8 cellular contexts compared by ENCODE assay signal in the genomic region with DNA sequence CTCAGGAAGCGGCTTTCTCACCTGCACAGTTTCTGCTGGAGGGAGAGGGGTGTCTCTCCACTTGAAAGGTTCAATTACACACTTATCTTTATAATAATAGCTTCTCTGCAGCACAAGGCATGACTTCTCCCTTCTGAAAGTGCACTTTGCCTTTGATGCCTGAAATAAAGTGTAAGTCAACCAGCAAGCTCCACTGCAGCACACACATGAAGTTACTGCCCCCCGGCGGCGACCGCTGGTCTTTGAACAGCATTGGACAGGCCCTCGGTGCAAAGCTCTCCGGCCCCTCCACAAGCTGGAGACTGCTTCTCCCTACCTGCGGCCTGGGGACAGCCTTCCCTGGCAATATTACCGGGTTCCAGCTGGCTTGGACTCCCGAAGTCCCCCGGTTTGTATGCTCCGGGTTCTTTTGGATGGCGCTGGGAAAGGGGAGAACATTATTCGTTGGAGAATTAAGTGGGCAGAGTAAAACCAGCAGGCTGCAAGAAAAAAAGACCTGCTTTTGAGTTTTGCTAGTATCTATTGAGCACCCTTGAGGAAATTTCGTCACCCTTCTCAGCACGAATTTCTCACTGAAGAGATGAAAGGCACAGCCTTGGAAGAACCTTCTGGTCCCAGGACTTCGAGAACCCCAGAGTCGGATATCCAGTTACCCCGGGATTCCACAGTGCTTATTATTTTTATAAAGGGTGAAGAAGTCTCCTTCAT.
DNase-seq lines count a peak whose midpoint lies in the region; TF ChIP-seq lines count a peak whose summit lies in the region.

No MANE protein-coding gene starts in this region.

- no peaks in the 10 kb centered on the region for H3K27me3 ChIP-seq in layer of hippocampus (ENCODE audit: control insufficient read depth, insufficient read depth, low read length)

- peak; percentile 46 for DNase-seq in COLO829 (ENCODE audit: low spot score)
- DNase-seq in HEK293T (ENCODE audit: extremely low spot score) = peak; percentile 79
- peak; percentile 71 for DNase-seq in NCI-H2227 (lab: John Stamatoyannopoulos, UW; ENCODE audit: unreplicated experiment)
- peak; percentile 53 for DNase-seq in activated CD4-positive, CD25-positive, alpha-beta regulatory T cell treated with anti-CD3 and anti-CD28 coated beads, Interleukin-2, amount 50 U/mL, for 72 hours
- DNase-seq in cerebellar cortex (ENCODE audit: low spot score) = peak; percentile 86
- peak; percentile 46 for DNase-seq in stimulated activated CD4-positive, alpha-beta T cell treated with anti-CD3 and anti-CD28 coated beads, Interleukin-2, amount 100 ng/mL, for 4 hours (ENCODE audit: low read depth)
- DNase-seq in OCI-M2 (lab: John Stamatoyannopoulos, UW; ENCODE audit: unreplicated experiment) = no peak

- POLR2A ChIA-PET in HEK293T (lab: Yijun Ruan, JAX) = no interaction called here

- CTCF ChIA-PET in HEK293T (lab: Yijun Ruan, JAX) = interaction anchor here (0.7 to 2.0 kb wide), 10 partner anchors 9 to 575 kb away, joined by 3 to 29 read pairs (median 5); a partner anchor contains a TSS

- H3K27ac ChIP-seq in layer of hippocampus (ENCODE audit: low read depth, low read length) = peak overlapping the region; percentile 49

TF ChIP-seq in HEK293T, 16 proteins besides CTCF, POLR2A, EP300 and RAD21:
- TF ChIP-seq ZNF384 (IDR thresholded peaks at IDR 0.05) = no peak
- TF ChIP-seq HDGF (IDR thresholded peaks at IDR 0.05; ENCODE audit: borderline replicate concordance) = no peak
- TF ChIP-seq ARNT (IDR thresholded peaks at IDR 0.05) = no peak
- no peak for TF ChIP-seq TARDBP (IDR thresholded peaks at IDR 0.05)
- TF ChIP-seq FOXM1 (IDR thresholded peaks at IDR 0.05; ENCODE audit: borderline replicate concordance) = no peak
- no peak for TF ChIP-seq FOXA1 (IDR thresholded peaks at IDR 0.05)
- no peak for TF ChIP-seq ELF4 (IDR thresholded peaks at IDR 0.05)
- TF ChIP-seq L3MBTL2 (conservative IDR thresholded peaks at IDR 0.05) = no peak
- TF ChIP-seq BHLHE40 (IDR thresholded peaks at IDR 0.05; ENCODE audit: borderline replicate concordance) = no peak
- TF ChIP-seq SUZ12 (IDR thresholded peaks at IDR 0.05) = no peak
- TF ChIP-seq CTBP1 (IDR thresholded peaks at IDR 0.05; ENCODE audit: borderline replicate concordance) = no peak
- TF ChIP-seq SP1 (IDR thresholded peaks at IDR 0.05) = no peak
